In the genomic region with DNA sequence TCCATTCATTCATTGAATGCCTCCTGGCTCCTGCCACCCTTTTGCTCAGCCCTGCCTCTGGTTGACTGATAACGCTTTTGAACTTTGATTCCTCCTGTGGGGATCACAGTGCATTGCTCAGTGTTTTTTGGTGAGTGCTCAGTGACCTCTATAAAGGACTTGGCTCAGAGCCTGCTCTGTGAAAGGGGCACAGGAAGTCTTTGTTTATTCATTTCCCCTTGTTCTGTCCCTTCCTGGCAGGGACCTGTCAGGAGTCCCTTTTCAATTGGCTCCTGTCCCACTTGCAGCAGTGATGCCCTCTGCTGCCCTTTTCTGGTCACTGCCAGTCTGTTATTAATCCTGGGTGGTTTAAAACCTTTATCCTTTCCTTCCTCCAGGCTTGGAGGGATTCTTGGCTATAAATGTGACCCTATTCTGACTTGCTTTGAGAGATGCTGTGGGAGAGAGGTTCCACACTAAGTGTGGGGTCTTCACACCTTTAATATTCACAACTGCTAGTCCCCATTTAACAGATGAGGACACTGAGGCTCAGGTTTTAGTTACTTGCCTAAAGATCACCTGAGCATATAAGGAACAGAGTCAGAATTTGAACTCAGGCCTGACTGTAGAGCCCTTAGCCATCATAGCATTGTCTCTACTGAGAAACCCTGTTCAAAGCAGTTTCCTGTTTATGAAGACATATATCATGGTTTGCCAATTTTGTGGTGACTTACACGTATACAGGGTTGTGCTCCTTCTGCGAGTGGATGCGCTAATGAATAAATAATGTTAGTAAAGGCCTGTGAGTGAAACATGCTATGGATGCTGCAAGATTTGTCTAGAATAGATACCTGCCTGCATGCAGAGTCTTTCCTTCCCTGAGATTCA, we compare ENCODE assay signal across 8 cellular contexts. TPM values are rescaled to one million over a fixed set of nuclear protein-coding genes. Genes with fewer than 3 reads are reported as not detected.
DNase-seq lines count a peak whose midpoint lies in the region; ATAC-seq and TF ChIP-seq lines count a peak whose summit lies in the region.

No MANE protein-coding gene starts in this region.

- H3K4me1 Mint-ChIP-seq in T-cell = peaks cover 52 to 66% (median 63%) of the 10 kb centered on the region in 3 donors

- ATAC-seq in GM21423 (IDR thresholded peaks at IDR 0.05; ENCODE audit: unreplicated experiment) (peak; percentile 37), T-cell (replicated peaks in 1 of 4) (peak; percentile 60 to 80 (median 65)), left ventricle myocardium superior (peak; percentile 91), GM21526 (IDR thresholded peaks at IDR 0.05; ENCODE audit: low FRiP score, unreplicated experiment) (no peak)

- H3K27ac ChIP-seq in ascending aorta = peak overlapping the region; percentile 23 to 38

- DNase-seq in COR-L47 (lab: John Stamatoyannopoulos, UW) (peak; percentile 70), NAMALWA (ENCODE audit: low spot score) (peak; percentile 81), T-cell (peak in 33 of 34 experiments; percentile 18 to 66 (median 50)), ascending aorta (ENCODE audit: low spot score in 2 of 2) (peak in 1 of 2 donors; percentile 91), left ventricle myocardium superior (peak; percentile 53), retinal pigment epithelial cell (ENCODE audit: low read depth) (peak; percentile 37)

- TF ChIP-seq CTCF in ascending aorta (IDR thresholded peaks at IDR 0.05) = peak; percentile 83 to 89 (median 88)
- peak; percentile 89 for TF ChIP-seq CTCF in retinal pigment epithelial cell (conservative IDR thresholded peaks at IDR 0.05; ENCODE audit: low read depth, low read length)

- POLR2A ChIA-PET in T-cell (lab: Charles Lee) = interaction anchor here in 1 of 2 donors (0.6 kb wide), 1 partner anchor 293 kb away, joined by 7 read pairs; no protein-coding TSS in a partner anchor

- H3K9me3 Mint-ChIP-seq in T-cell = no peaks in the 10 kb centered on the region

- intact Hi-C loops in ascending aorta (cut with DNase I) (loop anchor here (1.0 to 10.0 kb wide), 7 partner anchors 20 to 508 kb away; a partner anchor contains a TSS), left ventricle myocardium superior (cut with micrococcal nuclease) (no loop called here)

- H3K9me3 ChIP-seq in ascending aorta = no peaks in the 10 kb centered on the region

- CTCF ChIA-PET in T-cell (lab: Charles Lee) = interaction anchor here in 1 of 2 donors (0.6 kb wide), 1 partner anchor 196 kb away, joined by 6 read pairs; no protein-coding TSS in a partner anchor

- peaks cover 9 to 30% of the 10 kb centered on the region in 2 donors for H3K36me3 ChIP-seq in ascending aorta

- no peaks in the 10 kb centered on the region for H3K27me3 Mint-ChIP-seq in T-cell

- H3K4me3 ChIP-seq in ascending aorta = no peak overlapping the region
- no peak overlapping the region for H3K4me3 ChIP-seq in retinal pigment epithelial cell (ENCODE audit: low read length)

- H3K27ac Mint-ChIP-seq in T-cell = peak overlapping the region; percentile 81 to 86

- peaks cover 19% of the 10 kb centered on the region for H3K36me3 Mint-ChIP-seq in T-cell

- no peaks in the 10 kb centered on the region for H3K27me3 ChIP-seq in ascending aorta

- H3K4me1 ChIP-seq in ascending aorta = no peaks in the 10 kb centered on the region

- H3K4me3 Mint-ChIP-seq in T-cell = peak overlapping the region in 2 of 3 donors; percentile 7 to 47

RNA-seq across cellular contexts. Expression of a gene that starts 23.2 kb away (rescaled TPM):
- total RNA-seq in T-cell (10 to 100 TPM; 58.9 to 82.3 (median 79.9) TPM), ascending aorta (29.1 TPM), left ventricle myocardium superior (17.0 TPM)
